In the genomic region with DNA sequence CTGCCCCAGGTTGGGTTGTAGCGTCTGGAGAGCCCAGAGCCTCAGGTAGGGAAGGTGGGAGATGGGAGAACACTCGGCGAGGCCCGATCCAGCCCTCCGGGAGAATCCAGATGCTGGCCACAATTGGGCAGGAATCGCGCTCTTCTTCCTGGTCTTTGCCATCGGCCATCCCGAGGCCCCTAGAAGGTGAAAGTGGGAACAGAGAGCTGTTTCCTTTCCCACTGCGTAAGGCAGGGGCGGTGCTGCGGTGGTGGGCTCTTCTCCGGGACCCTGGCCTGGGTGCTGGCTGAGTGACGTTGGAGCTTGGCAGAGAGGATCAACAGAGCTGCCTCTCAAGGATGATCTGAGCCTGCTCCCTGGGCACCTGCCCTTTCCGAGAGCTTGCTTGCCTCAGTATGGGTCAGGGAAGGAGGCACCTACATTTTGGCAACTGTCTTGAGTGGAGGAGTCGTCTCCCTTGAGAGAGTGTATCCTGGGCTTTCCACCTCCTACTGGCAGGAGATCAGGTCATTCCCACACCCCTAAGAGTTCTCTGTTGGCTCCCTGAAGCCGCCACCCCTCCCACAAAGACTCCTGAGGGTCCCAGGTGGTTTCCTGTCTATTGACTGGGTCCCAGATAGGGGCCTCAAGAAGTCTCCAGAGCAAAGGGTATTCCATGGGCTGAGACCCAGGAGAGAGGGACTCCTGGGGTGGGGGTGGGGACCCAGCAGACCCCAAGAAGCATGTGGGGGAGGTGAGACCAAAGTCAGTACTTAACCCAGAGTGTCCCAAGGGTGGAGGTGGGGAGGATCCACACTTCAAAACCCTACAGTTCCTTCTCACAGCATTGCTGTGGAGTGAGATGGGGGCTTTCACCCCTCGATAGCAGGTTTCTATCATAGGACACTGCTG, we compare ENCODE assay signal across 8 cellular contexts. TPM values are rescaled to one million over a fixed set of nuclear protein-coding genes. Genes with fewer than 3 reads are reported as not detected.
A peak's percentile ranks its signal among the peaks of the same experiment; 100 is the strongest.
DNase-seq lines count a peak whose midpoint lies in the region; ATAC-seq and TF ChIP-seq lines count a peak whose summit lies in the region.

No MANE protein-coding gene starts in this region.

- H3K27me3 ChIP-seq in rectal smooth muscle tissue (ENCODE audit: control insufficient read depth, insufficient read depth, low read length), result no peaks in the 10 kb centered on the region

- in situ Hi-C loops in SK-MEL-5 (cut with HindIII; ENCODE audit: low pct_unique_long_range_greater_than_20kb, low sequenced_read_pairs), result no loop called here

- peaks cover 10% of the 10 kb centered on the region for H3K4me1 ChIP-seq in rectal smooth muscle tissue (ENCODE audit: control insufficient read depth, insufficient read depth, low read length)

- no peak for ATAC-seq in GM21423 (IDR thresholded peaks at IDR 0.05; ENCODE audit: unreplicated experiment)

- H3K9ac ChIP-seq in rectal smooth muscle tissue (ENCODE audit: low read length), result peak overlapping the region; percentile 79

- TF ChIP-seq POLR2A in GM19099 (IDR thresholded peaks at IDR 0.05; ENCODE audit: extremely low read depth, insufficient read length, low read depth), result peak; percentile 28

- H3K27ac ChIP-seq in rectal smooth muscle tissue (ENCODE audit: low read depth, low read length), result peak overlapping the region; percentile 60

- no peak for TF ChIP-seq CTCF in fibroblast of mammary gland (conservative IDR thresholded peaks at IDR 0.05; ENCODE audit: control insufficient read depth, insufficient read depth, low read depth, low read length)

- peak overlapping the region; percentile 84 for H3K4me3 ChIP-seq in fibroblast of mammary gland (ENCODE audit: control insufficient read depth, low read depth, low read length)
- peak overlapping the region; percentile 80 for H3K4me3 ChIP-seq in rectal smooth muscle tissue (ENCODE audit: low read length)

- DNase-seq in SK-MEL-5 (ENCODE audit: low read depth, low spot score), result peak; percentile 11
- peak; percentile 32 for DNase-seq in fibroblast of mammary gland (ENCODE audit: low read depth)
- DNase-seq in ureter (ENCODE audit: low spot score), result no peak
- no peak for DNase-seq in globus pallidus (ENCODE audit: low spot score)
- DNase-seq in DMS79 (lab: John Stamatoyannopoulos, UW), result no peak

- H3K36me3 ChIP-seq in rectal smooth muscle tissue (ENCODE audit: control insufficient read depth, insufficient read depth, low read length), result peaks cover 12% of the 10 kb centered on the region

RNA-seq across cellular contexts. Expression of a gene that starts 1.6 kb away (rescaled TPM):
- total RNA-seq in SK-MEL-5 (2014; rRNA removed; shearing (Covaris generic)), result 10.1 and 12.6 TPM in 2 replicates
- 27.2 and 47.2 TPM in 2 replicates for polyA plus RNA-seq in SK-MEL-5 (2015; cell fraction: cytosol; rRNA removed)
- polyA plus RNA-seq in SK-MEL-5 (2015; cell fraction: nucleus; rRNA removed), result 7.8 and 9.2 TPM in 2 replicates
- 32.7 TPM for total RNA-seq in ureter

RNA-seq across cellular contexts. Expression of a gene that starts 54.9 kb away (rescaled TPM):
- not detected in 2 replicates for total RNA-seq in SK-MEL-5 (2014; rRNA removed; shearing (Covaris generic))
- not detected in 2 replicates for polyA plus RNA-seq in SK-MEL-5 (2015; cell fraction: cytosol; rRNA removed)
- polyA plus RNA-seq in SK-MEL-5 (2015; cell fraction: nucleus; rRNA removed), result not detected in 2 replicates
- not detected for total RNA-seq in ureter

Comparison
In these comparisons a context has a peak if more than half of its experiments do, and no peak if none do; other contexts are left out.
1. DNase-seq: peak in SK-MEL-5 (single experiment) and fibroblast of mammary gland (single experiment); none in ureter (single experiment), globus pallidus (single experiment) and DMS79 (single experiment).